In the genomic region with DNA sequence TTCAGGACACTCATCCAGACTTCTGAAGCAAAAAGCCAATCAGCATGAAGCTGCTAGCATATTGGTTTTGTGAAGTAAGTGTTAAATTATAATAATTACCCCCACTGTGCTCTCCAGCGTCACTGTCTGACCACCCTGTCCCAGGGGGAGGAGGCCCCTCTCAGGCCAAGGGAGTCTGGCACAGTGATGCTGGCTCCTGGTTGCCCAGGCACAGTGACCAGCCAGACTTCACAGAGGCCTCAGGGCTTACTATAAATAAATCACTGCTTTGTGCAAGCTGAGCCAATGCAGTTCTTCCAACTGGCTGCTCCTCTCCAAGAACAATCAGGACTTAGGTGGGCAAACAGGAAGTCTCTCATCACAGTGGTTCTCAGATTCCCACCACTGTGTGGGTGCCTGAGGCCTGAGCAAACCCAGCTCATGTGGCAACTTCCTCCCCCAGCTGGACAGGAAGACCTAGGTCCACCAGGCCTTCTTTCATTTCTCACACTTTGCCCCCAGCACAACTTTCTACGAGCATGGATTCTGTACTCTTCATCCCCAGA, we compare ENCODE assay signal across 9 cellular contexts. TPM values are rescaled to one million over a fixed set of nuclear protein-coding genes. Genes with fewer than 3 reads are reported as not detected.
DNase-seq lines count a peak whose midpoint lies in the region; ATAC-seq and TF ChIP-seq lines count a peak whose summit lies in the region.
"Had no signal": no experiment of that assay in that cellular context is flagged by ENCODE, and none has a peak within 500 bp of the region (broad histone marks: within the 10 kb centered on the region; RNA-seq: fewer than 3 reads in every experiment).

No MANE protein-coding gene starts in this region.

- ATAC-seq in GM21515 (IDR thresholded peaks at IDR 0.05; ENCODE audit: unreplicated experiment), result no peak
- no peak for ATAC-seq in GM18867 (IDR thresholded peaks at IDR 0.05; ENCODE audit: unreplicated experiment)

- TF ChIP-seq CTCF in 22Rv1 (IDR thresholded peaks at IDR 0.05) (no peak), VCaP (conservative IDR thresholded peaks at IDR 0.05) (no peak)

- no peaks in the 10 kb centered on the region for H3K36me3 Mint-ChIP-seq in immature natural killer cell

- peak overlapping the region in 1 of 6 donors; percentile 19 for H3K27ac Mint-ChIP-seq in immature natural killer cell

- H3K27ac ChIP-seq in 22Rv1, result peak overlapping the region; percentile 97
- H3K27ac ChIP-seq in VCaP, result peak overlapping the region; percentile 65

- H3K9me3 Mint-ChIP-seq in immature natural killer cell, result peaks cover 0 to 2% (median 0%) of the 10 kb centered on the region in 6 donors

- H3K4me3 Mint-ChIP-seq in immature natural killer cell, result peak overlapping the region in 4 of 5 donors; percentile 24 to 83 (median 50)

- peaks cover 6 to 9% (median 6%) of the 10 kb centered on the region in 3 donors for H3K27me3 Mint-ChIP-seq in immature natural killer cell (ENCODE audit: low read depth in 3 of 3)

- DNase-seq in ELF-1 (ENCODE audit: low read depth, low spot score) (peak; percentile 75), immature natural killer cell (no peak), Kasumi-1 (lab: John Stamatoyannopoulos, UW) (no peak), GM19238 (ENCODE audit: insufficient read length, low spot score) (no peak)
- DNase-seq: activated gamma-delta T cell treated with Interleukin-2 at 50 U/mL for 16 hours had no signal

- H3K4me1 Mint-ChIP-seq in immature natural killer cell, result peaks cover 20 to 33% of the 10 kb centered on the region in 2 donors

RNA-seq across cellular contexts. Expression of a gene that starts 1.7 kb away (rescaled TPM):
- polyA plus RNA-seq in immature natural killer cell, result not detected

RNA-seq across cellular contexts. Expression of a gene that starts 56.2 kb away (rescaled TPM):
- not detected for polyA plus RNA-seq in immature natural killer cell
